In genomic region chr21:33394260-33394659, GRCh38 we compare ENCODE assay signal across 1 cellular context.
TF ChIP-seq lines count a peak whose summit lies in the region.

No MANE protein-coding gene starts in this region.

TF ChIP-seq in K562, 482 proteins besides CTCF, POLR2A, EP300 and RAD21 (continued from another document):
- TF ChIP-seq ZMIZ1 (IDR thresholded peaks at IDR 0.05; ENCODE audit: low read depth in 2 of 2, low read length in 2 of 2): no peak
